In genomic region chr11:134920851-134921608, GRCh38 we compare ENCODE assay signal across 31 cellular contexts.
"Had no signal": no experiment of that assay in that cellular context is flagged by ENCODE, and none has a peak within 500 bp of the region (broad histone marks: within the 10 kb centered on the region; RNA-seq: fewer than 3 reads in every experiment).

No MANE protein-coding gene starts in this region.

- H3K27ac ChIP-seq: adrenal gland, body of pancreas, colonic mucosa, foreskin keratinocyte, gastrocnemius medialis, heart right ventricle, hepatocyte had no signal

- H3K36me3 Mint-ChIP-seq: activated CD4-positive, alpha-beta memory T cell treated with anti-CD3 and anti-CD28 coated beads for 36 hours; activated CD8-positive, alpha-beta memory T cell treated with anti-CD3 and anti-CD28 coated beads, Interleukin-2, amount 10 ng/mL, durations not matched to agents 7 days and 5 days; activated naive CD4-positive, alpha-beta T cell treated with anti-CD3 and anti-CD28 coated beads, Interleukin-2, amount 50 U/mL, for 24 hours; activated naive CD8-positive, alpha-beta T cell treated with anti-CD3 and anti-CD28 coated beads for 36 hours had no signal

- H3K4me1 ChIP-seq: adrenal gland, body of pancreas, colonic mucosa, gastrocnemius medialis had no signal

- H2AFZ ChIP-seq: hepatocyte had no signal

- H3K27me3 ChIP-seq: adrenal gland, body of pancreas, colonic mucosa, foreskin keratinocyte, gastrocnemius medialis had no signal

- H3K4me2 ChIP-seq: hepatocyte had no signal

- H3K27ac Mint-ChIP-seq: activated CD4-positive, alpha-beta memory T cell treated with anti-CD3 and anti-CD28 coated beads for 36 hours; activated CD4-positive, alpha-beta T cell treated with anti-CD3 and anti-CD28 coated beads for 36 hours; activated CD4-positive, alpha-beta T cell treated with anti-CD3 and anti-CD28 coated beads, Interleukin-2, amount 10 ng/mL, durations not matched to agents 24 days and 14 days; activated CD8-positive, alpha-beta memory T cell treated with anti-CD3 and anti-CD28 coated beads, Interleukin-2, amount 10 ng/mL, durations not matched to agents 7 days and 5 days; activated CD8-positive, alpha-beta T cell treated with anti-CD3 and anti-CD28 coated beads, Interleukin-2, amount 10 ng/mL, durations not matched to agents 7 days and 5 days; activated naive CD4-positive, alpha-beta T cell treated with anti-CD3 and anti-CD28 coated beads for 36 hours; activated naive CD4-positive, alpha-beta T cell treated with anti-CD3 and anti-CD28 coated beads, Interleukin-2, amount 50 U/mL, for 24 hours; activated naive CD8-positive, alpha-beta T cell treated with anti-CD3 and anti-CD28 coated beads for 36 hours; activated naive CD8-positive, alpha-beta T cell treated with anti-CD3 and anti-CD28 coated beads, Interleukin-2, amount 50 U/mL, for 24 hours; activated T-helper 1 cell treated with anti-CD3 and anti-CD28 coated beads, Interleukin-12 subunit alpha, Interleukin-12 subunit beta, Interleukin-2, Interleukin-4 antibody, amounts not matched to agents 30 ng/mL and 10 ng/mL and 1 ng/mL, durations not matched to agents 14 hours and 24 hours and 36 hours; activated T-helper 2 cell treated with anti-CD3 and anti-CD28 coated beads, Interferon-gamma antibody, Interleukin-2, Interleukin-4, amounts not matched to agents 10 μg/mL and 5 μg/mL and 100 μg/mL, durations not matched to agents 14 hours and 24 hours and 36 hours; T-helper 17 cell; T-helper 2 cell treated with Interferon-gamma antibody and Interleukin-4, amounts not matched to agents 5 μg/mL and 100 μg/mL, for 36 hours had no signal

- H3K36me3 ChIP-seq: adrenal gland, colonic mucosa, gastrocnemius medialis, heart right ventricle had no signal

- H3K4me3 ChIP-seq: adrenal gland, body of pancreas, colonic mucosa, gastrocnemius medialis, heart right ventricle, hepatocyte had no signal

- ATAC-seq: activated CD4-positive, alpha-beta T cell treated with anti-CD3 and anti-CD28 coated beads for 36 hours; activated CD8-positive, alpha-beta memory T cell treated with anti-CD3 and anti-CD28 coated beads, Interleukin-2, amount 10 ng/mL, durations not matched to agents 7 days and 5 days; activated CD8-positive, alpha-beta T cell treated with anti-CD3 and anti-CD28 coated beads, Interleukin-2, amount 10 ng/mL, durations not matched to agents 7 days and 5 days; activated naive CD8-positive, alpha-beta T cell treated with anti-CD3 and anti-CD28 coated beads, Interleukin-2, amount 50 U/mL, for 24 hours; body of pancreas; foreskin keratinocyte; gastrocnemius medialis; heart right ventricle; T-helper 17 cell had no signal

- H3K4me3 Mint-ChIP-seq: activated CD4-positive, alpha-beta memory T cell treated with anti-CD3 and anti-CD28 coated beads for 36 hours; activated CD4-positive, alpha-beta T cell treated with anti-CD3 and anti-CD28 coated beads for 36 hours; activated CD4-positive, alpha-beta T cell treated with anti-CD3 and anti-CD28 coated beads, Interleukin-2, amount 10 ng/mL, durations not matched to agents 24 days and 14 days; activated CD8-positive, alpha-beta memory T cell treated with anti-CD3 and anti-CD28 coated beads, Interleukin-2, amount 10 ng/mL, durations not matched to agents 7 days and 5 days; activated CD8-positive, alpha-beta T cell treated with anti-CD3 and anti-CD28 coated beads, Interleukin-2, amount 10 ng/mL, durations not matched to agents 7 days and 5 days; activated naive CD4-positive, alpha-beta T cell treated with anti-CD3 and anti-CD28 coated beads for 36 hours; activated naive CD4-positive, alpha-beta T cell treated with anti-CD3 and anti-CD28 coated beads, Interleukin-2, amount 50 U/mL, for 24 hours; activated naive CD8-positive, alpha-beta T cell treated with anti-CD3 and anti-CD28 coated beads for 36 hours; activated naive CD8-positive, alpha-beta T cell treated with anti-CD3 and anti-CD28 coated beads, Interleukin-2, amount 50 U/mL, for 24 hours; activated T-helper 1 cell treated with anti-CD3 and anti-CD28 coated beads, Interleukin-12 subunit alpha, Interleukin-12 subunit beta, Interleukin-2, Interleukin-4 antibody, amounts not matched to agents 30 ng/mL and 10 ng/mL and 1 ng/mL, durations not matched to agents 14 hours and 24 hours and 36 hours; T-helper 17 cell; T-helper 2 cell treated with Interferon-gamma antibody and Interleukin-4, amounts not matched to agents 5 μg/mL and 100 μg/mL, for 36 hours had no signal

- H3K9me3 ChIP-seq: adrenal gland, body of pancreas, colonic mucosa, gastrocnemius medialis, heart right ventricle had no signal

- DNase-seq: activated CD4-positive, alpha-beta memory T cell treated with anti-CD3 and anti-CD28 coated beads for 36 hours; activated CD4-positive, alpha-beta T cell treated with anti-CD3 and anti-CD28 coated beads for 36 hours; activated CD4-positive, alpha-beta T cell treated with anti-CD3 and anti-CD28 coated beads, Interleukin-2, amount 10 ng/mL, durations not matched to agents 24 days and 14 days; activated CD4-positive, CD25-positive, alpha-beta regulatory T cell; activated CD4-positive, CD25-positive, alpha-beta regulatory T cell treated with anti-CD3 and anti-CD28 coated beads, Interleukin-2, amount 50 U/mL, for 72 hours; activated CD8-positive, alpha-beta memory T cell treated with anti-CD3 and anti-CD28 coated beads, Interleukin-2, amount 10 ng/mL, durations not matched to agents 7 days and 5 days; activated CD8-positive, alpha-beta memory T cell treated with anti-CD3 and anti-CD28 coated beads, Interleukin-2, amount 50 U/mL, for 4 hours; activated CD8-positive, alpha-beta T cell treated with anti-CD3 and anti-CD28 coated beads, Interleukin-2, amount 10 ng/mL, durations not matched to agents 7 days and 5 days; activated effector memory CD4-positive, alpha-beta T cell treated with anti-CD3 and anti-CD28 coated beads, Interleukin-2, amount 50 U/mL, for 16 hours; activated naive CD4-positive, alpha-beta T cell treated with anti-CD3 and anti-CD28 coated beads for 36 hours; activated naive CD8-positive, alpha-beta T cell treated with anti-CD3 and anti-CD28 coated beads for 36 hours; activated naive CD8-positive, alpha-beta T cell treated with anti-CD3 and anti-CD28 coated beads, Interleukin-2, amount 50 U/mL, for 24 hours; activated T-cell treated with anti-CD3 and anti-CD28 coated beads, Interleukin-2, amount 50 U/mL, for 1 hour; activated T-cell treated with anti-CD3 and anti-CD28 coated beads, Interleukin-2, amount 50 U/mL, for 48 hours; adrenal gland; amygdala; aorta; body of pancreas; caudate nucleus; colonic mucosa; effector CD8-positive, alpha-beta T cell; foreskin keratinocyte; gastrocnemius medialis; heart right ventricle; T-helper 17 cell; T1000 had no signal

- H3K9me3 Mint-ChIP-seq: activated CD4-positive, alpha-beta memory T cell treated with anti-CD3 and anti-CD28 coated beads for 36 hours; activated CD4-positive, alpha-beta T cell treated with anti-CD3 and anti-CD28 coated beads, Interleukin-2, amount 10 ng/mL, durations not matched to agents 24 days and 14 days; activated naive CD4-positive, alpha-beta T cell treated with anti-CD3 and anti-CD28 coated beads for 36 hours; activated naive CD4-positive, alpha-beta T cell treated with anti-CD3 and anti-CD28 coated beads, Interleukin-2, amount 50 U/mL, for 24 hours; activated T-helper 1 cell treated with anti-CD3 and anti-CD28 coated beads, Interleukin-12 subunit alpha, Interleukin-12 subunit beta, Interleukin-2, Interleukin-4 antibody, amounts not matched to agents 30 ng/mL and 10 ng/mL and 1 ng/mL, durations not matched to agents 14 hours and 24 hours and 36 hours; activated T-helper 2 cell treated with anti-CD3 and anti-CD28 coated beads, Interferon-gamma antibody, Interleukin-2, Interleukin-4, amounts not matched to agents 10 μg/mL and 5 μg/mL and 100 μg/mL, durations not matched to agents 14 hours and 24 hours and 36 hours had no signal

- H3K27me3 Mint-ChIP-seq: activated CD4-positive, alpha-beta T cell treated with anti-CD3 and anti-CD28 coated beads, Interleukin-2, amount 10 ng/mL, durations not matched to agents 24 days and 14 days had no signal

- H3K79me2 ChIP-seq: hepatocyte had no signal

- H3K4me1 Mint-ChIP-seq: activated CD4-positive, alpha-beta T cell treated with anti-CD3 and anti-CD28 coated beads for 36 hours; activated CD4-positive, alpha-beta T cell treated with anti-CD3 and anti-CD28 coated beads, Interleukin-2, amount 10 ng/mL, durations not matched to agents 24 days and 14 days; activated CD8-positive, alpha-beta memory T cell treated with anti-CD3 and anti-CD28 coated beads, Interleukin-2, amount 10 ng/mL, durations not matched to agents 7 days and 5 days; activated naive CD4-positive, alpha-beta T cell treated with anti-CD3 and anti-CD28 coated beads, Interleukin-2, amount 50 U/mL, for 24 hours; activated naive CD8-positive, alpha-beta T cell treated with anti-CD3 and anti-CD28 coated beads for 36 hours; activated naive CD8-positive, alpha-beta T cell treated with anti-CD3 and anti-CD28 coated beads, Interleukin-2, amount 50 U/mL, for 24 hours; T-helper 17 cell had no signal
